21 cellular contexts compared by ENCODE assay signal in the genomic region with DNA sequence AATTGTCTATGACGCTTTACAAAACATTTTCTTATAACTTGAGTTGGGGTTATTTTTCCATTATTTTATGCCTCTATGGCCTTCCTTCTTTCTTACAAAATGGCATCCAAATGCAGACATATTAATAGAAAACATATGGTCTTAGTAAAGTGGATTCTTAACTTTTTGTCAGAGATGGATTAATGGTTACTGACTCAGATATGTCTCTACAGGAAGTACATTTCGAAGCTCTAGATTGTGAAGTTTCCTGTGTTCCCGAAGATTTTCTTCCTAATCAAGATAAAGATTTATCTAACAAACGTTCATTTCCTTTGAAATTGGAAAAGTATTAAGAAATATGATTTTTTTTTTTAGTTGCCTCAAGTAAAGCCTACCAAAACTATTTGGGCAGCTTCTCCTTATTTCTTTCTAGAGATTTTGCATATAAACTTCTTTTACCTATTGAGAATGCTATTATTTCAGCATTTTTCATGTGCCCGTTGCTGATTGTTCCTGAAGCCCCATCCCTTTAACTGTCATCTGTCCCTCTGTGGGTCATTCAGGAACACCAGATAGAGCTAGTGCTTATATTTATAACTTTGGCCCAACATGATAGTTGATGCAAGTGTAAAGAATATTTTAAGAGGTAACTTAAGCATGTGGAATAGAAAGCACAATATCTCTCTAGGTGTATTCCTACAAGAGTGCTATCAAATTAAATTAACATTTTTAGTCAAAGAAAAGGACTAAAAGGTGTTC.
DNase-seq lines count a peak whose midpoint lies in the region; ATAC-seq, FAIRE-seq and TF ChIP-seq lines count a peak whose summit lies in the region.
"Had no signal": no experiment of that assay in that cellular context is flagged by ENCODE, and none has a peak within 500 bp of the region (broad histone marks: within the 10 kb centered on the region; RNA-seq: fewer than 3 reads in every experiment).

No MANE protein-coding gene starts in this region.

- peaks cover 9% of the 10 kb centered on the region in 2 donors for H3K9me3 Mint-ChIP-seq in activated naive CD4-positive, alpha-beta T cell treated with anti-CD3 and anti-CD28 coated beads, Interleukin-2, amount 50 U/mL, for 72 hours

- no peak overlapping the region for H3K9ac ChIP-seq in keratinocyte (ENCODE audit: control insufficient read depth, extremely low read depth, insufficient read depth, low read length)

- no peaks in the 10 kb centered on the region for H4K20me1 ChIP-seq in keratinocyte (ENCODE audit: control insufficient read depth, extremely low read depth, insufficient read depth, low read length)

- no peaks in the 10 kb centered on the region for H3K27me3 ChIP-seq in keratinocyte (ENCODE audit: control insufficient read depth, extremely low read depth, insufficient read depth, low read length)
- H3K27me3 ChIP-seq in BE2C = no peaks in the 10 kb centered on the region
- H3K27me3 ChIP-seq: MG63, transverse colon had no signal

- no peak overlapping the region for H3K4me3 ChIP-seq in cardiac fibroblast (replicated peaks in 1 of 2; ENCODE audit: low read depth in 2 of 2, low read length in 2 of 2)
- no peak overlapping the region for H3K4me3 ChIP-seq in keratinocyte (ENCODE audit: control insufficient read depth in 2 of 3, extremely low read depth in 1 of 3, insufficient read depth in 2 of 3, low read depth in 1 of 3, low read length in 3 of 3)
- no peak overlapping the region for H3K4me3 ChIP-seq in BE2C (ENCODE audit: low read depth, low read length)
- H3K4me3 ChIP-seq: lower lobe of right lung, MG63, transverse colon had no signal

- no peak for ATAC-seq in activated naive CD4-positive, alpha-beta T cell treated with anti-CD3 and anti-CD28 coated beads, Interleukin-2, amount 50 U/mL, for 72 hours
- ATAC-seq: lower lobe of right lung, WTC11 had no signal

- DNase-seq in EL = peak; percentile 65
- DNase-seq in M059J (ENCODE audit: low read depth) = peak; percentile 41
- DNase-seq in cardiac fibroblast (ENCODE audit: low read depth in 2 of 2) = peak; percentile 49 to 59
- no peak for DNase-seq in keratinocyte (ENCODE audit: low read depth, low spot score)
- DNase-seq in HT-29 (ENCODE audit: low spot score) = no peak
- no peak for DNase-seq in activated naive CD4-positive, alpha-beta T cell treated with anti-CD3 and anti-CD28 coated beads, Interleukin-2, amount 50 U/mL, for 72 hours (ENCODE audit: low spot score in 2 of 2)
- no peak for DNase-seq in BE2C
- no peak for DNase-seq in NCI-H1092 (lab: John Stamatoyannopoulos, UW)
- DNase-seq: activated CD4-positive, alpha-beta T cell treated with anti-CD3 and anti-CD28 coated beads, Interleukin-2, amount 50 U/mL, for 4 hours; activated CD8-positive, alpha-beta memory T cell treated with anti-CD3 and anti-CD28 coated beads, Interleukin-2, amount 50 U/mL, for 48 hours; AML-193; DMS53; head of caudate nucleus; lower lobe of right lung; NCI-H146; NCI-H82; stimulated activated CD4-positive, alpha-beta T cell treated with anti-CD3 and anti-CD28 coated beads, Interleukin-4, amount 100 ng/mL, for 24 hours; transverse colon had no signal

- H3K79me2 ChIP-seq in keratinocyte (ENCODE audit: control insufficient read depth, insufficient read depth, low read length) = no peaks in the 10 kb centered on the region

- H2AFZ ChIP-seq in keratinocyte (ENCODE audit: control insufficient read depth, low read length) = peak overlapping the region; percentile 54

- H3K36me3 ChIP-seq in keratinocyte (ENCODE audit: control insufficient read depth in 2 of 2, extremely low read depth in 1 of 2, insufficient read depth in 2 of 2, low read length in 2 of 2) (no peaks in the 10 kb centered on the region), BE2C (no peaks in the 10 kb centered on the region)
- H3K36me3 ChIP-seq: lower lobe of right lung, MG63, transverse colon had no signal

- H3K27ac ChIP-seq in keratinocyte (ENCODE audit: control insufficient read depth, insufficient read depth, low read length) = no peak overlapping the region
- H3K27ac ChIP-seq: lower lobe of right lung, transverse colon had no signal

- H3K9me1 ChIP-seq in keratinocyte (ENCODE audit: control insufficient read depth, extremely low read depth, insufficient read depth, low read length) = no peaks in the 10 kb centered on the region

- H3K4me1 ChIP-seq in keratinocyte (ENCODE audit: control insufficient read depth, extremely low read depth, insufficient read depth, low read length) (peaks cover 17% of the 10 kb centered on the region), BE2C (no peaks in the 10 kb centered on the region)
- H3K4me1 ChIP-seq: lower lobe of right lung, transverse colon had no signal

- TF ChIP-seq CTCF in cardiac fibroblast (IDR thresholded peaks at IDR 0.05; ENCODE audit: low read depth, low read length) (no peak), keratinocyte (optimal IDR thresholded peaks at IDR 0.05 in 1 of 3, IDR thresholded peaks at IDR 0.05 in 1 of 3, conservative IDR thresholded peaks at IDR 0.05 in 1 of 3; ENCODE audit: extremely low read depth in 1 of 3, insufficient read depth in 2 of 3, low read length in 3 of 3) (no peak), BE2C (IDR thresholded peaks at IDR 0.05; ENCODE audit: low read depth, low read length) (no peak)

- H3K36me3 Mint-ChIP-seq in activated naive CD4-positive, alpha-beta T cell treated with anti-CD3 and anti-CD28 coated beads, Interleukin-2, amount 50 U/mL, for 72 hours = no peaks in the 10 kb centered on the region
- H3K36me3 Mint-ChIP-seq: WTC11 had no signal

- H3K9me3 ChIP-seq in keratinocyte (ENCODE audit: control insufficient read depth, low read depth, low read length) (no peaks in the 10 kb centered on the region), BE2C (no peaks in the 10 kb centered on the region)
- H3K9me3 ChIP-seq: lower lobe of right lung, MG63, transverse colon had no signal

- dilution Hi-C loops in keratinocyte (cut with MboI; ENCODE audit: extremely low pct_ligation_motif_present, low sequenced_read_pairs) = no loop called here

- FAIRE-seq in keratinocyte (lab: Jason Lieb, UNC) = no peak

- H3K27ac Mint-ChIP-seq in activated naive CD4-positive, alpha-beta T cell treated with anti-CD3 and anti-CD28 coated beads, Interleukin-2, amount 50 U/mL, for 72 hours = no peak overlapping the region
- H3K27ac Mint-ChIP-seq: stimulated activated naive CD8-positive, alpha-beta T cell treated with anti-CD3 and anti-CD28 coated beads, Interleukin-15, Interleukin-2, amounts not matched to agents 100 ng/mL and 50 ng/mL, for 24 hours; WTC11 had no signal

- H3K4me2 ChIP-seq in keratinocyte (ENCODE audit: control insufficient read depth, extremely low read depth, insufficient read depth, low read depth, low read length) = peak overlapping the region; percentile 60

Comparison
In these comparisons a context has a peak if more than half of its experiments do, and no peak if none do; other contexts are left out.
1. DNase-seq: peak in EL (single experiment), M059J (single experiment) and cardiac fibroblast (2 of 2); none in keratinocyte (single experiment), HT-29 (single experiment), activated naive CD4-positive, alpha-beta T cell treated with anti-CD3 and anti-CD28 coated beads, Interleukin-2, amount 50 U/mL, for 72 hours (0 of 2), BE2C (single experiment) and NCI-H1092 (single experiment).